In the genomic region with DNA sequence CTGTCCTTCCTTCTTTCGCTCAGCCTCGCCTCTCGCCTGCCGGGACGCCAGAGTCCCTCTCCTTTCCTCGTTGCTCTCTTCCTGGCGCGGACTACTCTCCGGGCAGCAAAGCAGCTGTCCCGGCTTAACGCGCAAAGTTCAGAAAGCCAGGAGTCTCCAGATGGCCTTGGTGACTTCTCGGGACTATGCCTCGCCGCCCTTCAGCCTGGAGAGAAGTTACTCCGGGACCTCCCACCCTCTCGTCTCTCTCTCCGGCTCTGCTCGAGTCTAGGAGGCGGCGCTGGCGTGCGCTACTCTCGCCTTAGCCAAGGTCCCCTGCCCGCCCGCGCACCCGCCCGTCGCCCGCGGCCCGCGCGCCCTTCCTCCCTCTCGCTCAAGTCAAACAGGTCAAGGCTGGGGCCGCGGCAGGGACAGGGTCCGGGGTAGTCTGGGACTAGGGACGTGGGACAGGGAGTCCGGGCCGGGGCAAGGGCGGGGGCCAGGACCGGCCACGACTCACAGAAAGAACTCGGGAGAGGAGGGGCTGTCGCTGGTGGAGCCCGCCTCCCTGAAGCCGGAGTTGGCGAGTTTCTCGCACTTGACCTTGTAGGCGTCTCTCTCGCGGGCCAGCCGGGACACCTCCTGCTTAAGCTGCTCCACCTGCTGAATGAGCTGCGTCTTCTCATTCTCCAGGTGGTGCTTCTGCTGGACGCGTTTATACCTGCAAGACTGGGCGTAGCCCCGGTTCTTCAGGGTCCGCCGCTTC, we compare ENCODE assay signal across 10 cellular contexts. TPM values are rescaled to one million over a fixed set of nuclear protein-coding genes. Genes with fewer than 3 reads are reported as not detected.
DNase-seq lines count a peak whose midpoint lies in the region; ATAC-seq and TF ChIP-seq lines count a peak whose summit lies in the region.
"Had no signal": no experiment of that assay in that cellular context is flagged by ENCODE, and none has a peak within 500 bp of the region (broad histone marks: within the 10 kb centered on the region; RNA-seq: fewer than 3 reads in every experiment).

No MANE protein-coding gene starts in this region.

- CTCF ChIA-PET in CD8-positive, alpha-beta T cell (lab: Charles Lee): interaction anchor here (1.3 kb wide), 1 partner anchor 111 kb away, joined by 3 read pairs; no protein-coding TSS in a partner anchor

- H3K9me3 ChIP-seq in stomach smooth muscle (ENCODE audit: control insufficient read depth in 2 of 2, low read length in 2 of 2): no peaks in the 10 kb centered on the region
- no peaks in the 10 kb centered on the region for H3K9me3 ChIP-seq in CD8-positive, alpha-beta T cell (ENCODE audit: low read length)

- peaks cover 49% of the 10 kb centered on the region for H3K4me1 ChIP-seq in stomach smooth muscle (ENCODE audit: control insufficient read depth, insufficient read depth, low read length)
- H3K4me1 ChIP-seq in CD8-positive, alpha-beta T cell (ENCODE audit: insufficient read depth, low read length): peaks cover 5% of the 10 kb centered on the region

- peak overlapping the region; percentile 85 for H3K4me3 ChIP-seq in stomach smooth muscle (ENCODE audit: low read length in 2 of 2)
- H3K4me3 ChIP-seq in CD8-positive, alpha-beta T cell (ENCODE audit: low read depth, low read length): no peak overlapping the region

- no peak overlapping the region for H3K27ac Mint-ChIP-seq in CD8-positive, alpha-beta T cell

- H3K27me3 Mint-ChIP-seq in CD8-positive, alpha-beta T cell (ENCODE audit: low read depth): peaks cover 65% of the 10 kb centered on the region

- POLR2A ChIA-PET in CD8-positive, alpha-beta T cell (lab: Charles Lee): no interaction called here

- H3K27ac ChIP-seq in caudate nucleus (ENCODE audit: low read depth, low read length) (peak overlapping the region; percentile 52), stomach smooth muscle (ENCODE audit: low read length) (no peak overlapping the region)
- H3K27ac ChIP-seq in CD8-positive, alpha-beta T cell (ENCODE audit: low read depth, low read length): no peak overlapping the region

- H3K9me3 Mint-ChIP-seq in CD8-positive, alpha-beta T cell: no peaks in the 10 kb centered on the region

- peak overlapping the region; percentile 47 to 69 for H3K9ac ChIP-seq in stomach smooth muscle (ENCODE audit: low read length in 2 of 2)

- H3K4me1 Mint-ChIP-seq in CD8-positive, alpha-beta T cell (ENCODE audit: low read depth): peaks cover 13% of the 10 kb centered on the region

- no peak for ATAC-seq in GM21526 (IDR thresholded peaks at IDR 0.05; ENCODE audit: low FRiP score, unreplicated experiment)
- ATAC-seq in CD8-positive, alpha-beta T cell: no peak
- ATAC-seq: left colon had no signal

- TF ChIP-seq CTCF in CD8-positive, alpha-beta T cell (IDR thresholded peaks at IDR 0.05): no peak

- peaks cover 0 to 4% of the 10 kb centered on the region in 2 donors for H3K36me3 ChIP-seq in stomach smooth muscle (ENCODE audit: control insufficient read depth in 2 of 2, insufficient read depth in 2 of 2, low read length in 2 of 2)
- no peaks in the 10 kb centered on the region for H3K36me3 ChIP-seq in CD8-positive, alpha-beta T cell (ENCODE audit: insufficient read depth, low read length)

- intact Hi-C loops in CD8-positive, alpha-beta T cell (cut with DNase I, micrococcal nuclease): no loop called here

- no peaks in the 10 kb centered on the region for H3K36me3 Mint-ChIP-seq in CD8-positive, alpha-beta T cell

- no peak overlapping the region for H3K4me3 Mint-ChIP-seq in CD8-positive, alpha-beta T cell

- peaks cover 28 to 41% of the 10 kb centered on the region in 2 donors for H3K27me3 ChIP-seq in stomach smooth muscle (ENCODE audit: control insufficient read depth in 1 of 2, insufficient read depth in 2 of 2, low read length in 2 of 2)
- H3K27me3 ChIP-seq in CD8-positive, alpha-beta T cell (ENCODE audit: insufficient read depth, low read length): peaks cover 25% of the 10 kb centered on the region

- peak; percentile 71 for DNase-seq in DMS 273 (lab: John Stamatoyannopoulos, UW; ENCODE audit: unreplicated experiment)
- no peak for DNase-seq in DMS 273 treated with DMSO at 0.1 percent for 48 hours (lab: John Stamatoyannopoulos, UW)
- DNase-seq in caudate nucleus (lab: John Stamatoyannopoulos, UW): peak in 18 of 61 donors; percentile 9 to 54 (median 20)
- DNase-seq in kidney tubule cell (ENCODE audit: low spot score): peak; percentile 23
- DNase-seq in NCI-H2081 treated with DMSO at 0.1 percent for 48 hours (lab: John Stamatoyannopoulos, UW): no peak
- no peak for DNase-seq in CD8-positive, alpha-beta T cell
- DNase-seq: NCI-H1694 treated with DMSO at 0.1 percent for 48 hours had no signal

RNA-seq across cellular contexts. Expression of a gene that starts 1.5 kb away (rescaled TPM):
- under 1 TPM; 0.44 to 0.62 TPM for total RNA-seq in CD8-positive, alpha-beta T cell

Comparison
In these comparisons a context has a peak if more than half of its experiments do, and no peak if none do; other contexts are left out.
1. DNase-seq: peak in DMS 273 (single experiment) and kidney tubule cell (single experiment); none in DMS 273 treated with DMSO at 0.1 percent for 48 hours (single experiment), NCI-H2081 treated with DMSO at 0.1 percent for 48 hours (single experiment) and CD8-positive, alpha-beta T cell (0 of 7).